In the genomic region with DNA sequence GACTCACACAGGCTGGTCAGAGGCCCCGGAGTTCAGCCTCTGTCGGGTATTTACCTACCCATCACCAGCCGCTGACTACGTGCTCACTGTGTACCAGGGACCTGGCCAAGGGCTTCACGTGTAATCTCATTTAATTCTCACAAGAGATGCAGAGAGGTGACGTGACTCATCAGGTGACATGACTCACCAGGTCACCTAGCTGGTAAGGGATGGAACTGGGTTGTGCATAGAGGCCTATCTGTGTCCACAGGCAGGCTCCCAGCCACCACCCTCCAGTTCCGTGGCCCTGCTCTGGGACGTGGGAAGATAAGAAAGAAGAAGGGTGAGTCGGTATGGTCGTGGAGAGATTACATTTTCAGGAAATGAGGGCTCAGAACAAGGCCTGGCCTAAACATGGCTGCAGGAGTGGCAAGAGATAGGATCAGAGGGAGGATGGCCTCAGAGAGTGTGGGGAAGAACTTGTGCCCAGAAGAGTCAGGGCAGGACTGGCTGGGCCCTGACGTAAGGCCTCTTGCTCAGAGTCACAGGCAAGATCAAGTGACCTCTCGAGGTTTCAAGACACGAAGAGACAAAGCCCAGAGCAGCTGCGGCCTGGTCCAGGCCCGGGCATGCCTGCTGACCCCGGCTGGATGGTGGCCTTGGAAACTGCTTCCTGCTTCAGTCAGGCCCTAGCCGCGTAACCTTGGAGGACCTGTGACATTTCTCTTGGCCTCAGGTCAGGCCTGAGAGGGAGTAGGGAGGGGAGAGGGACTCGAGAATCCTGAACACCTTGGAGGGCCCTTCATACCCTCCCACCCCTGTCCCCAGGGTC, we compare ENCODE assay signal across 8 cellular contexts. TPM values are rescaled to one million over a fixed set of nuclear protein-coding genes. Genes with fewer than 3 reads are reported as not detected.
DNase-seq lines count a peak whose midpoint lies in the region; ATAC-seq, FAIRE-seq and TF ChIP-seq lines count a peak whose summit lies in the region.

No MANE protein-coding gene starts in this region.

- intact Hi-C loops in kidney (cut with DNase I), result no loop called here

- H3K4me1 ChIP-seq in kidney (ENCODE audit: control insufficient read depth in 1 of 2, insufficient read depth in 1 of 2, low read depth in 1 of 2, low read length in 2 of 2), result peaks cover 12 to 20% of the 10 kb centered on the region in 2 donors

- in situ Hi-C loops in ACHN (cut with HindIII; ENCODE audit: low pct_ligation_motif_present, low pct_unique_long_range_greater_than_20kb, low sequenced_read_pairs), result no loop called here
- in situ Hi-C loops in KBM-7 (cut with MboI; ENCODE audit: low pct_unique_long_range_greater_than_20kb, low sequenced_read_pairs), result no loop called here

- no peaks in the 10 kb centered on the region for H3K9me3 ChIP-seq in kidney (ENCODE audit: control insufficient read depth in 1 of 2, low read length in 2 of 2)

- no peak for TF ChIP-seq CTCF in kidney (IDR thresholded peaks at IDR 0.05; ENCODE audit: borderline replicate concordance, extremely low read depth, insufficient read depth)

- H3K9ac ChIP-seq in kidney (ENCODE audit: low read length in 2 of 2), result peak overlapping the region in 1 of 2 donors; percentile 35

- WGBS in adipose tissue, 3 donors, result 63 to 68% (median 64%) methylated on average over 19 of the region's 19 CpGs

- H3K27me3 Mint-ChIP-seq in stimulated activated naive CD8-positive, alpha-beta T cell treated with anti-CD3 and anti-CD28 coated beads, Interleukin-15, Interleukin-2, amounts not matched to agents 100 ng/mL and 50 ng/mL, for 24 hours, result no peaks in the 10 kb centered on the region

- no peak for FAIRE-seq in kidney (lab: Jason Lieb, UNC)

- H3K27ac ChIP-seq in adipose tissue (ENCODE audit: low read depth, low read length) (peak overlapping the region; percentile 53), kidney (ENCODE audit: low read depth in 2 of 2, low read length in 2 of 2) (peak overlapping the region; percentile 43 to 57)

- no peaks in the 10 kb centered on the region for H3K36me3 Mint-ChIP-seq in stimulated activated naive CD8-positive, alpha-beta T cell treated with anti-CD3 and anti-CD28 coated beads, Interleukin-15, Interleukin-2, amounts not matched to agents 100 ng/mL and 50 ng/mL, for 24 hours (ENCODE audit: low read depth)

- peak overlapping the region; percentile 43 for H3K27ac Mint-ChIP-seq in stimulated activated naive CD8-positive, alpha-beta T cell treated with anti-CD3 and anti-CD28 coated beads, Interleukin-15, Interleukin-2, amounts not matched to agents 100 ng/mL and 50 ng/mL, for 24 hours

- DNase-seq in ACHN (peak; percentile 50), KBM-7 (peak; percentile 18), kidney (peak; percentile 91), occipital lobe (lab: John Stamatoyannopoulos, UW) (no peak), NCI-H748 (lab: John Stamatoyannopoulos, UW; ENCODE audit: unreplicated experiment) (no peak)

- H3K9me3 Mint-ChIP-seq in stimulated activated naive CD8-positive, alpha-beta T cell treated with anti-CD3 and anti-CD28 coated beads, Interleukin-15, Interleukin-2, amounts not matched to agents 100 ng/mL and 50 ng/mL, for 24 hours, result no peaks in the 10 kb centered on the region

- no peak for ATAC-seq in HG03095 (IDR thresholded peaks at IDR 0.05; ENCODE audit: unreplicated experiment)

- peaks cover 6 to 17% of the 10 kb centered on the region in 2 donors for H3K36me3 ChIP-seq in kidney (ENCODE audit: control insufficient read depth in 1 of 2, insufficient read depth in 2 of 2, low read length in 2 of 2)

- no peak overlapping the region for H3K4me3 Mint-ChIP-seq in stimulated activated naive CD8-positive, alpha-beta T cell treated with anti-CD3 and anti-CD28 coated beads, Interleukin-15, Interleukin-2, amounts not matched to agents 100 ng/mL and 50 ng/mL, for 24 hours

- H3K4me1 Mint-ChIP-seq in stimulated activated naive CD8-positive, alpha-beta T cell treated with anti-CD3 and anti-CD28 coated beads, Interleukin-15, Interleukin-2, amounts not matched to agents 100 ng/mL and 50 ng/mL, for 24 hours (ENCODE audit: low read depth), result peaks cover 11% of the 10 kb centered on the region

- no peak overlapping the region for H3K4me3 ChIP-seq in kidney (ENCODE audit: low read length in 2 of 2)

RNA-seq across cellular contexts. Expression of gene WASF2, which starts 52.7 kb away (rescaled TPM):
- 10 to 100 TPM; 29.9 to 51.7 (median 41.3) TPM for polyA plus RNA-seq in adipose tissue
- total RNA-seq in kidney, result 159 TPM
- polyA plus RNA-seq in kidney (ENCODE audit: insufficient read depth, low read depth, low replicate concordance), result 23.9 TPM
- total RNA-seq in occipital lobe, result 6.1 TPM

Comparison
In these comparisons a context has a peak if more than half of its experiments do, and no peak if none do; other contexts are left out.
1. DNase-seq: peak in ACHN (single experiment), KBM-7 (single experiment) and kidney (single experiment); none in occipital lobe (single experiment) and NCI-H748 (single experiment).
2. RNA of gene WASF2, which starts 52.7 kb away (total RNA-seq): 159 TPM in kidney (single experiment); 6.1 TPM in occipital lobe (single experiment); every median in the first group is over 10 times any median in the second.